In genomic region chr12:105067511-105068031, GRCh38 we compare ENCODE assay signal across 1 cellular context.
TF ChIP-seq lines count a peak whose summit lies in the region.

No MANE protein-coding gene starts in this region.

TF ChIP-seq in HEK293, 187 proteins besides CTCF, POLR2A, EP300 and RAD21:
- TF ChIP-seq, protein P1, sequence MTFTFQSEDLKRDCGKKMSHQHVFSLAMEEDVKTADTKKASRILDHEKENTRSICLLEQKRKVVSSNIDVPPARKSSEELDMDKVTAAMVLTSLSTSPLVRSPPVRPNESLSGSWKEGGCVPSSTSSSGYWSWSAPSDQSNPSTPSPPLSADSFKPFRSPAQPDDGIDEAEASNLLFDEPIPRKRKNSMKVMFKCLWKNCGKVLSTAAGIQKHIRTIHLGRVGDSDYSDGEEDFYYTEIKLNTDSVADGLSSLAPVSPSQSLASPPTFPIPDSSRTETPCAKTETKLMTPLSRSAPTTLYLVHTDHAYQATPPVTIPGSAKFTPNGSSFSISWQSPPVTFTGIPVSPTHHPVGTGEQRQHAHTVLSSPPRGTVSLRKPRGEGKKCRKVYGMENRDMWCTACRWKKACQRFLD (tag by site-specific recombination; IDR thresholded peaks at IDR 0.05): no peak
- TF ChIP-seq ZNF488 (tag by site-specific recombination; IDR thresholded peaks at IDR 0.05) (no peak), ZBTB17 (tag by site-specific recombination; IDR thresholded peaks at IDR 0.05) (peak; percentile 80), EGR2 (tag by site-specific recombination; IDR thresholded peaks at IDR 0.05; ENCODE audit: low read depth) (peak; percentile 48; the same call in 1 of the 2 replicates), ZNF335 (tag by site-specific recombination; conservative IDR thresholded peaks at IDR 0.05) (0 out of 2 replicates have a peak, but pooled peaks have one; percentile 10), ZFHX2 (tag by site-specific recombination; conservative IDR thresholded peaks at IDR 0.05) (peak; percentile 72)
- TF ChIP-seq, protein P2, sequence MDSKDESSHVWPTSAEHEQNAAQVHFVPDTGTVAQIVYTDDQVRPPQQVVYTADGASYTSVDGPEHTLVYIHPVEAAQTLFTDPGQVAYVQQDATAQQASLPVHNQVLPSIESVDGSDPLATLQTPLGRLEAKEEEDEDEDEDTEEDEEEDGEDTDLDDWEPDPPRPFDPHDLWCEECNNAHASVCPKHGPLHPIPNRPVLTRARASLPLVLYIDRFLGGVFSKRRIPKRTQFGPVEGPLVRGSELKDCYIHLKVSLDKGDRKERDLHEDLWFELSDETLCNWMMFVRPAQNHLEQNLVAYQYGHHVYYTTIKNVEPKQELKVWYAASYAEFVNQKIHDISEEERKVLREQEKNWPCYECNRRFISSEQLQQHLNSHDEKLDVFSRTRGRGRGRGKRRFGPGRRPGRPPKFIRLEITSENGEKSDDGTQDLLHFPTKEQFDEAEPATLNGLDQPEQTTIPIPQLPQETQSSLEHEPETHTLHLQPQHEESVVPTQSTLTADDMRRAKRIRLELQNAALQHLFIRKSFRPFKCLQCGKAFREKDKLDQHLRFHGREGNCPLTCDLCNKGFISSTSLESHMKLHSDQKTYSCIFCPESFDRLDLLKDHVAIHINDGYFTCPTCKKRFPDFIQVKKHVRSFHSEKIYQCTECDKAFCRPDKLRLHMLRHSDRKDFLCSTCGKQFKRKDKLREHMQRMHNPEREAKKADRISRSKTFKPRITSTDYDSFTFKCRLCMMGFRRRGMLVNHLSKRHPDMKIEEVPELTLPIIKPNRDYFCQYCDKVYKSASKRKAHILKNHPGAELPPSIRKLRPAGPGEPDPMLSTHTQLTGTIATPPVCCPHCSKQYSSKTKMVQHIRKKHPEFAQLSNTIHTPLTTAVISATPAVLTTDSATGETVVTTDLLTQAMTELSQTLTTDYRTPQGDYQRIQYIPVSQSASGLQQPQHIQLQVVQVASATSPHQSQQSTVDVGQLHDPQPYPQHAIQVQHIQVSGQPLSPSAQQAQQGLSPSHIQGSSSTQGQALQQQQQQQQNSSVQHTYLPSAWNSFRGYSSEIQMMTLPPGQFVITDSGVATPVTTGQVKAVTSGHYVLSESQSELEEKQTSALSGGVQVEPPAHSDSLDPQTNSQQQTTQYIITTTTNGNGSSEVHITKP (tag by site-specific recombination; IDR thresholded peaks at IDR 0.05): peak; percentile 97
